2 cellular contexts compared by ENCODE assay signal in the genomic region with DNA sequence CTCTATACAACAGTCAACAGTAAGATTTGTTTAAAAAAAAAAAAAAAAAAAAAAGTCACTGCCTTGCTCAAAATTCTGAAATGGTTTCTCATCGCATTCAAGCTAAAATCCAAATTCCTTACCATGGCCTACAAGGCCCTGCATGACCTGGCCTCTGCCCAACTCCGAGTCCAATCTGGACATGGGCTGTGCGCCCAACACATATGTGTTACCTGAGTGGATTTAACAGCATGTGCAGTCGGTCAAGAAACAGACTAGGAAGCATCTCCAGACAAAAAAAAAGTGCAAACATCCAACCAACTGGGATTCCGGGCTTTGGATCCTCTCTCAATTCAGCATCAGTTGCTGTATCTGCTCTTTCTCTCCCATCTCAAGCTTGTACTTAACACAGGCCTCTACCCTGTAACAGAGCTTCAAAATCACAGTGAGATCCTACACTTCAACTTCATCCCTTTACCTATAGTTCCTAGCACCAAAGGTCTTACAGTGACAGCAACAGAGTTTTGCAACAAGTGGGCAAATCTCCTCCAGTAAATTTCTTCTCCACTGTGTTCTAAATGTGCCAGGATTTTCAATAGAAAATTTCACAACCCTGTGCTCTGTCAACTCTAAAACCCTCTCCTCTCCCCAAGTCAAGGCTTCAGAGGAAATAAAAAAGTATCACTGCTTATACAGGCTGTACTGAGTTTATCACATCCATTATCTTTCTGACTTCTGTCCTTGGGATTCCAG.
TF ChIP-seq lines count a peak whose summit lies in the region.

No MANE protein-coding gene starts in this region.

TF ChIP-seq in liver, 16 proteins besides CTCF, POLR2A, EP300 and RAD21:
- TF ChIP-seq HNF4A (conservative IDR thresholded peaks at IDR 0.05): peak; percentile 27 to 44
- TF ChIP-seq GABPA (IDR thresholded peaks at IDR 0.05 in 1 of 2, conservative IDR thresholded peaks at IDR 0.05 in 1 of 2): no peak
- TF ChIP-seq FOXA2 (IDR thresholded peaks at IDR 0.05): peak; percentile 10
- TF ChIP-seq RXRA (IDR thresholded peaks at IDR 0.05): peak in 1 of 2 donors; percentile 40
- no peak for TF ChIP-seq TAF1 (conservative IDR thresholded peaks at IDR 0.05)

TF ChIP-seq in HepG2, 621 proteins besides CTCF, POLR2A, EP300 and RAD21:
- TF ChIP-seq IRX3 (CRISPR knock-in tag; IDR thresholded peaks at IDR 0.05; ENCODE audit: borderline replicate concordance, low read depth) (no peak), SALL2 (CRISPR knock-in tag; IDR thresholded peaks at IDR 0.05) (no peak), MYC (CRISPR knock-in tag; IDR thresholded peaks at IDR 0.05; ENCODE audit: borderline replicate concordance) (no peak), GFI1 (CRISPR knock-in tag; IDR thresholded peaks at IDR 0.05; ENCODE audit: borderline replicate concordance) (no peak), ZNF30 (CRISPR knock-in tag; IDR thresholded peaks at IDR 0.05) (no peak), ZNF549 (CRISPR knock-in tag; IDR thresholded peaks at IDR 0.05) (no peak), HNRNPK (IDR thresholded peaks at IDR 0.05; ENCODE audit: low read depth, low read length, poor library complexity, severe bottlenecking) (no peak), ELK4 (CRISPR knock-in tag; IDR thresholded peaks at IDR 0.05; ENCODE audit: borderline replicate concordance) (no peak), MED8 (CRISPR knock-in tag; IDR thresholded peaks at IDR 0.05; ENCODE audit: insufficient replicate concordance) (no peak), ZNF207 (IDR thresholded peaks at IDR 0.05; ENCODE audit: borderline replicate concordance) (no peak), ZBTB21 (CRISPR knock-in tag; IDR thresholded peaks at IDR 0.05) (no peak)
- TF ChIP-seq, protein P1, sequence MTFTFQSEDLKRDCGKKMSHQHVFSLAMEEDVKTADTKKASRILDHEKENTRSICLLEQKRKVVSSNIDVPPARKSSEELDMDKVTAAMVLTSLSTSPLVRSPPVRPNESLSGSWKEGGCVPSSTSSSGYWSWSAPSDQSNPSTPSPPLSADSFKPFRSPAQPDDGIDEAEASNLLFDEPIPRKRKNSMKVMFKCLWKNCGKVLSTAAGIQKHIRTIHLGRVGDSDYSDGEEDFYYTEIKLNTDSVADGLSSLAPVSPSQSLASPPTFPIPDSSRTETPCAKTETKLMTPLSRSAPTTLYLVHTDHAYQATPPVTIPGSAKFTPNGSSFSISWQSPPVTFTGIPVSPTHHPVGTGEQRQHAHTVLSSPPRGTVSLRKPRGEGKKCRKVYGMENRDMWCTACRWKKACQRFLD (CRISPR knock-in tag; IDR thresholded peaks at IDR 0.05; ENCODE audit: borderline replicate concordance): no peak
- TF ChIP-seq, protein P2, sequence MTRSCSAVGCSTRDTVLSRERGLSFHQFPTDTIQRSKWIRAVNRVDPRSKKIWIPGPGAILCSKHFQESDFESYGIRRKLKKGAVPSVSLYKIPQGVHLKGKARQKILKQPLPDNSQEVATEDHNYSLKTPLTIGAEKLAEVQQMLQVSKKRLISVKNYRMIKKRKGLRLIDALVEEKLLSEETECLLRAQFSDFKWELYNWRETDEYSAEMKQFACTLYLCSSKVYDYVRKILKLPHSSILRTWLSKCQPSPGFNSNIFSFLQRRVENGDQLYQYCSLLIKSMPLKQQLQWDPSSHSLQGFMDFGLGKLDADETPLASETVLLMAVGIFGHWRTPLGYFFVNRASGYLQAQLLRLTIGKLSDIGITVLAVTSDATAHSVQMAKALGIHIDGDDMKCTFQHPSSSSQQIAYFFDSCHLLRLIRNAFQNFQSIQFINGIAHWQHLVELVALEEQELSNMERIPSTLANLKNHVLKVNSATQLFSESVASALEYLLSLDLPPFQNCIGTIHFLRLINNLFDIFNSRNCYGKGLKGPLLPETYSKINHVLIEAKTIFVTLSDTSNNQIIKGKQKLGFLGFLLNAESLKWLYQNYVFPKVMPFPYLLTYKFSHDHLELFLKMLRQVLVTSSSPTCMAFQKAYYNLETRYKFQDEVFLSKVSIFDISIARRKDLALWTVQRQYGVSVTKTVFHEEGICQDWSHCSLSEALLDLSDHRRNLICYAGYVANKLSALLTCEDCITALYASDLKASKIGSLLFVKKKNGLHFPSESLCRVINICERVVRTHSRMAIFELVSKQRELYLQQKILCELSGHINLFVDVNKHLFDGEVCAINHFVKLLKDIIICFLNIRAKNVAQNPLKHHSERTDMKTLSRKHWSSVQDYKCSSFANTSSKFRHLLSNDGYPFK (CRISPR knock-in tag; IDR thresholded peaks at IDR 0.05; ENCODE audit: borderline replicate concordance): no peak
- TF ChIP-seq, protein P3, sequence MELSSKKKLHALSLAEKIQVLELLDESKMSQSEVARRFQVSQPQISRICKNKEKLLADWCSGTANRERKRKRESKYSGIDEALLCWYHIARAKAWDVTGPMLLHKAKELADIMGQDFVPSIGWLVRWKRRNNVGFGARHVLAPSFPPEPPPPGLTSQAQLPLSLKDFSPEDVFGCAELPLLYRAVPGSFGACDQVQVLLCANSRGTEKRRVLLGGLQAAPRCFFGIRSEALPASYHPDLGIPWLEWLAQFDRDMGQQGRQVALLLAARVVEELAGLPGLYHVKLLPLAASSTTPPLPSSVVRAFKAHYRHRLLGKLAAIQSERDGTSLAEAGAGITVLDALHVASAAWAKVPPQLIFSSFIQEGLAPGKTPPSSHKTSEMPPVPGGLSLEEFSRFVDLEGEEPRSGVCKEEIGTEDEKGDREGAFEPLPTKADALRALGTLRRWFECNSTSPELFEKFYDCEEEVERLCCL (CRISPR knock-in tag; IDR thresholded peaks at IDR 0.05; ENCODE audit: borderline replicate concordance): no peak
TF ChIP-seq in HepG2: peak in this region for 0.
